8 cellular contexts compared by ENCODE assay signal in the genomic region with DNA sequence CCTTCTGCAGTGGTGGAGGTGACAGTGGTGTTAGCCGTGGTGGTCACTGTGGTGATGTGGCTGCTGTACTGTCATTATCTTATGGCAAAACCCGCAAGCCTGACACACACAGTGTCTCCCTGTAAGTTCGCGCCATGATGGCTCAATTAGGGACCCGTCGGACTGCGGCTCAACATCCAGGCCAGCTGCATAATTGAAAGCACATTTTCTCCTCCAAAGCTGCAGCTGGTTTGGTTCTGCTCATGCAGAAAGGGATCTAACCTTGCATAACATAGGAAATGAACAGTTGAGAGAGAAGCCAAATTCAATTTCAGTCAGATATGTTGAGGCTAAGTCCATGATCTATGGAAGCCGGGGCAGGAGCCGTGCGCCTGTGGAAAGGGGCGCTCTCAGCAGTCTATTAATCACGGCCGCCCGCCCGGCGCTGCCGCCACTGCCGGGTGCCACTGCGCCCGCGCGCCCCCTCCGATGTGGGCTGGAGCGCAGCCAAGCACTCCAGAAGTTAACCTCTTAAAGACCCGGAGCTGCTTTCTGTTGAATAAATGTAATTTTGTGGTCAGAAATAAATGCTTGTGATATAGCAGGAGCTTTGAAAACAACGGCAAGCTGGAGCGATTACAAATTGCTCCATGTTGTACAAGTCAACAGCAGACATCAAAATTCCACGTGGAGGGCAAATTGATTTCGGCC.
A peak's percentile ranks its signal among the peaks of the same experiment; 100 is the strongest.
DNase-seq lines count a peak whose midpoint lies in the region; ATAC-seq, FAIRE-seq and TF ChIP-seq lines count a peak whose summit lies in the region.

No MANE protein-coding gene starts in this region.

- POLR2A ChIA-PET in GM12878 (lab: Charles Lee) = interaction anchor here (0.5 to 2.0 kb wide), 5 partner anchors 10 to 86 kb away, joined by 3 to 7 read pairs (median 6); no protein-coding TSS in a partner anchor

- no peak for FAIRE-seq in GM12878 (lab: Jason Lieb, UNC)

- H3K27me3 ChIP-seq in BE2C = no peaks in the 10 kb centered on the region
- H3K27me3 ChIP-seq in GM12878 (replicated peaks in 1 of 2; ENCODE audit: control insufficient read depth in 2 of 2, insufficient read depth in 2 of 2, low read length in 1 of 2) = no peaks in the 10 kb centered on the region
- no peaks in the 10 kb centered on the region for H3K27me3 ChIP-seq in vagina

- no peaks in the 10 kb centered on the region for H3K9me3 ChIP-seq in BE2C
- H3K9me3 ChIP-seq in GM12878 (replicated peaks; ENCODE audit: control insufficient read depth, insufficient read depth, low read length) = no peaks in the 10 kb centered on the region
- no peaks in the 10 kb centered on the region for H3K9me3 ChIP-seq in vagina

- H3K79me2 ChIP-seq in GM12878 (ENCODE audit: control insufficient read depth, insufficient read depth, low read length) = peaks cover 2% of the 10 kb centered on the region

- in situ Hi-C loops in GM12878 (cut with MboI) = no loop called here

- SMC1A ChIA-PET in GM12878 (lab: Charles Lee; ENCODE audit: uncharacterized antibody, unreplicated experiment) = interaction anchor here (1.0 to 3.1 kb wide), 6 partner anchors 10 to 81 kb away, joined by 3 to 23 read pairs (median 6); no protein-coding TSS in a partner anchor

- H3K4me2 ChIP-seq in GM12878 (ENCODE audit: control insufficient read depth, insufficient read depth) = peak overlapping the region; percentile 67; the same call in 1 of the 2 replicates

- H3K4me1 ChIP-seq in BE2C (peaks cover 9% of the 10 kb centered on the region), GM12878 (ENCODE audit: control insufficient read depth, insufficient read depth, low read length) (peaks cover 54% of the 10 kb centered on the region), vagina (peaks cover 14% of the 10 kb centered on the region)

- RAD21 ChIA-PET in GM12878 (lab: Charles Lee; ENCODE audit: unreplicated experiment) = interaction anchor here (1.1 to 2.5 kb wide), 6 partner anchors 9 to 60 kb away, joined by 5 to 12 read pairs (median 7); no protein-coding TSS in a partner anchor

- no peak overlapping the region for H3K9ac ChIP-seq in GM12878 (ENCODE audit: control insufficient read depth, insufficient read depth, low read length)

- peak overlapping the region; percentile 43 for H3K4me3 ChIP-seq in BE2C (ENCODE audit: low read depth, low read length)
- H3K4me3 ChIP-seq in GM12878 = no peak overlapping the region
- peak overlapping the region; percentile 17 to 35 for H3K4me3 ChIP-seq in vagina

- peak; percentile 90 for DNase-seq in BE2C
- DNase-seq in NCI-H1105 (lab: John Stamatoyannopoulos, UW) = peak; percentile 84
- DNase-seq in GM12878 (ENCODE audit: low read depth, low spot score) = no peak
- peak; percentile 65 to 70 for DNase-seq in lung microvascular endothelial cell (ENCODE audit: low read depth in 2 of 2)
- DNase-seq in vagina (ENCODE audit: extremely low spot score in 2 of 2) = no peak
- no peak for DNase-seq in LoVo (ENCODE audit: low spot score)
- no peak for DNase-seq in RKO (ENCODE audit: low spot score)

- BruUV-seq in GM12878 (replicated peaks; lab: Mats Ljungman, UMichigan) = no TSS peak

- H3K27ac ChIP-seq in GM12878 (ENCODE audit: control insufficient read depth, insufficient read depth) = no peak overlapping the region
- peak overlapping the region; percentile 30 for H3K27ac ChIP-seq in vagina

- intact Hi-C loops in GM12878 (cut with micrococcal nuclease; ENCODE audit: unreplicated experiment) = loop anchor here (5.0 kb wide), 1 partner anchor 53 kb away; no protein-coding TSS in a partner anchor
- intact Hi-C loops in vagina (cut with DNase I) = no loop called here

- TF ChIP-seq RAD21 in GM12878 (IDR thresholded peaks at IDR 0.05; ENCODE audit: insufficient read depth, low read depth, low read length) = no peak

- 66% methylated on average over 29 of the region's 29 CpGs for WGBS in GM12878 (ENCODE audit: insufficient coverage, insufficient replicate concordance, low lambda C conversion rate, missing lambda C conversion rate)

- ATAC-seq in GM12878 (no peak), HG02884 (IDR thresholded peaks at IDR 0.05; ENCODE audit: unreplicated experiment) (no peak)

- TF ChIP-seq EP300 in GM12878 (IDR thresholded peaks at IDR 0.05; ENCODE audit: borderline replicate concordance in 1 of 2, control insufficient read depth in 1 of 2, low read depth in 2 of 2, low read length in 2 of 2) = no peak

- TF ChIP-seq POLR2A in GM12878 (IDR thresholded peaks at IDR 0.05; ENCODE audit: low read depth, low read length) (no peak), vagina (IDR thresholded peaks at IDR 0.05) (no peak)

- H2AFZ ChIP-seq in GM12878 (ENCODE audit: control insufficient read depth, low read depth, low read length) = no peak overlapping the region

- CTCF ChIA-PET in GM12878 (lab: Yijun Ruan, JAX) = interaction anchor here (0.8 to 2.8 kb wide), 3 partner anchors 10 to 41 kb away, joined by 3 to 10 read pairs (median 3); no protein-coding TSS in a partner anchor

- H4K20me1 ChIP-seq in GM12878 (ENCODE audit: control insufficient read depth, insufficient read depth) = 0 out of 2 replicates have a peak, but pooled peaks cover 4% of the 10 kb centered on the region

- H3K36me3 ChIP-seq in BE2C (no peaks in the 10 kb centered on the region), GM12878 (ENCODE audit: control insufficient read depth in 2 of 2, insufficient read depth in 2 of 2, low read length in 1 of 2) (no peaks in the 10 kb centered on the region; a peak in 2 of 4 replicates), vagina (no peaks in the 10 kb centered on the region)

- no peak for TF ChIP-seq CTCF in BE2C (IDR thresholded peaks at IDR 0.05; ENCODE audit: low read depth, low read length)
- no peak for TF ChIP-seq CTCF in GM12878 (IDR thresholded peaks at IDR 0.05 in 2 of 3, conservative IDR thresholded peaks at IDR 0.05 in 1 of 3; ENCODE audit: control insufficient read depth in 2 of 3, extremely low read depth in 1 of 3, insufficient read depth in 1 of 3, low read depth in 3 of 3, low read length in 3 of 3)
- no peak for TF ChIP-seq CTCF in vagina (IDR thresholded peaks at IDR 0.05)

TF ChIP-seq in GM12878, 131 proteins besides CTCF, POLR2A, EP300 and RAD21:
- TF ChIP-seq RUNX3 (IDR thresholded peaks at IDR 0.05; ENCODE audit: low read length) (0 out of 2 replicates have a peak, but pooled peaks have one; percentile 10), CHD4 (IDR thresholded peaks at IDR 0.05) (no peak)
- TF ChIP-seq, protein P1, sequence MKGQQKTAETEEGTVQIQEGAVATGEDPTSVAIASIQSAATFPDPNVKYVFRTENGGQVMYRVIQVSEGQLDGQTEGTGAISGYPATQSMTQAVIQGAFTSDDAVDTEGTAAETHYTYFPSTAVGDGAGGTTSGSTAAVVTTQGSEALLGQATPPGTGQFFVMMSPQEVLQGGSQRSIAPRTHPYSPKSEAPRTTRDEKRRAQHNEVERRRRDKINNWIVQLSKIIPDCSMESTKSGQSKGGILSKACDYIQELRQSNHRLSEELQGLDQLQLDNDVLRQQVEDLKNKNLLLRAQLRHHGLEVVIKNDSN (IDR thresholded peaks at IDR 0.05; ENCODE audit: borderline replicate concordance, extremely low read length, insufficient read depth, low read depth, low read length) = no peak
TF ChIP-seq in GM12878: peak in this region for 1.

Comparison
In these comparisons a context has a peak if more than half of its experiments do, and no peak if none do; other contexts are left out.
1. DNase-seq: peak in BE2C (single experiment), NCI-H1105 (single experiment) and lung microvascular endothelial cell (2 of 2); none in GM12878 (single experiment), vagina (0 of 2), LoVo (single experiment) and RKO (single experiment).